ENCODE assay signal across 8 cellular contexts in the genomic region with DNA sequence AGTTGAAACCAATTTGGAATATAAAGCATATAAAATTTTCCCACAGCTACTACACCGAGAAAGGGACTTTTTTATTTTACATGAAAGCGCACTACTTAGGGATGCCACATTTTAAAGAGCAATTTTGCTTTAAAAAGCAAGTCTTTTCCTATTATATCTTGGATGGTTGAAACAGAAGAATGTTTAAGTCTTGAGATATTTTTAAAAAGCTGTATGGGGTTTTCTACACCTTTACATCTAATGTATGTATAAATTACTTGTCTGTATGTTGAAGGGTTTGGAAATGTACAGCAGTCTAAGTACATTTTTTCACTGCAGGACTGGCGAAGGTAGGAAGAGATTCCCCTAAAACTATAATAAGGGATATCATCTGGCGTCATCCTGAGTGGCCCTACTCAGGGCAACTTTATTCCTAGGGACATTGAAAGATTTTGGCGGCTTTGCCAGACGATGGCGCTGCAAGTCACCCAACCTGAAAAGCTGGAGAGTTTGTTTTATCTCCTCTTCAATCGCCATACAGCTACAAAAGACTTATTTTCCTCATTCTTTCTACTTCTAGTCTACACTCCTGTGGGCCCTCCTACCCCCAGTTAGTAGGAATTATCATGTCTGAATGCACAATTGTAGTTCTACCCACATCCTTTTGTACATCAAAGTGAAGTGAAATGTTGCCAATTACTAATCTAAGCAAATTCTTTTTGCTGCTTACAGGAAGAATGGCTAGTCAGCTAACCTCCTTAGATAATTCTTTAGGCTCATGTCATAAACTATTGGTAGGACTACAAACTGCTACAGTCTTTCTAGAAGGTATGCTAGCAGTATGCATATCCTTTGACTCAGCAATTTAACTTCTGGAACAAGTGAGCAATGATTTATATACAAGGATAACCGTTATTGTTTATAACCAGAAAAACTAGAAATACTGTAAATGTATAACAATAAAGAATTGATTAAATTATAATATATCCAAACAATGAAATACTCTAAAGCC. TPM values are rescaled to one million over a fixed set of nuclear protein-coding genes. Genes with fewer than 3 reads are reported as not detected.
A peak's percentile ranks its signal among the peaks of the same experiment; 100 is the strongest.
DNase-seq lines count a peak whose midpoint lies in the region; ATAC-seq and TF ChIP-seq lines count a peak whose summit lies in the region.

No MANE protein-coding gene starts in this region.

- H3K9me3 ChIP-seq in right cardiac atrium (ENCODE audit: control insufficient read depth, low read length): no peaks in the 10 kb centered on the region
- no peaks in the 10 kb centered on the region for H3K9me3 ChIP-seq in prostate gland

- H3K4me1 ChIP-seq in right cardiac atrium (ENCODE audit: control insufficient read depth, insufficient read depth, low read length) (no peaks in the 10 kb centered on the region), prostate gland (replicated peaks) (no peaks in the 10 kb centered on the region)

- TF ChIP-seq CTCF in GM12875 (IDR thresholded peaks at IDR 0.05; ENCODE audit: borderline replicate concordance, insufficient read depth, low read depth, low read length) (peak; percentile 59), prostate gland (IDR thresholded peaks at IDR 0.05) (peak; percentile 19 to 79 (median 68))

- no peaks in the 10 kb centered on the region for H3K36me3 ChIP-seq in prostate gland

- intact Hi-C loops in right cardiac atrium (cut with DNase I) (no loop called here), prostate gland (cut with DNase I) (loop anchor here (1.0 kb wide), 1 partner anchor 7 kb away; the partner anchor contains the start of gene CLCN3)

- H3K27ac ChIP-seq in angular gyrus (ENCODE audit: low read depth, low read length) (peak overlapping the region; percentile 93), right cardiac atrium (ENCODE audit: low read length) (no peak overlapping the region), prostate gland (peak overlapping the region; percentile 95 to 98)

- ATAC-seq in HG02763 (IDR thresholded peaks at IDR 0.05; ENCODE audit: unreplicated experiment) (peak; percentile 31), right cardiac atrium (peak; percentile 72 to 77)

- H3K27me3 ChIP-seq in right cardiac atrium (ENCODE audit: control insufficient read depth, insufficient read depth) (no peaks in the 10 kb centered on the region), prostate gland (replicated peaks; ENCODE audit: insufficient read depth) (no peaks in the 10 kb centered on the region)

- DNase-seq in NCI-H128 (lab: John Stamatoyannopoulos, UW; ENCODE audit: unreplicated experiment) (peak; percentile 34), T-helper 1 cell (peak; percentile 17 to 75 (median 56)), right cardiac atrium (peak; percentile 69 to 85 (median 82)), prostate gland (ENCODE audit: low spot score) (peak; percentile 74), 8988T (no peak)

- WGBS in right cardiac atrium: 5% methylated on average over 9 of the region's 9 CpGs
- WGBS in prostate gland: 0% methylated on average over 9 of the region's 9 CpGs

- no peak for TF ChIP-seq POLR2A in prostate gland (IDR thresholded peaks at IDR 0.05)

- peak overlapping the region; percentile 89 for H3K4me3 ChIP-seq in GM12875 (ENCODE audit: low read depth, low read length)
- peak overlapping the region; percentile 60 for H3K4me3 ChIP-seq in right cardiac atrium (ENCODE audit: low read length)
- peak overlapping the region; percentile 80 to 82 for H3K4me3 ChIP-seq in prostate gland

RNA-seq across cellular contexts. Expression of gene NEK1, which starts 0.8 kb away (rescaled TPM):
- total RNA-seq in right cardiac atrium (10 to 100 TPM; 13.6 to 16.9 (median 15.2) TPM), prostate gland (10 to 100 TPM in 1 of 2 donors, 1 to 10 TPM in 1; 5.0 to 17.6 TPM)
- 5.5 TPM for polyA plus RNA-seq in right cardiac atrium

RNA-seq across cellular contexts. Expression of gene CLCN3, which starts 7.2 kb away (rescaled TPM):
- total RNA-seq in right cardiac atrium (10 to 100 TPM; 45.1 to 51.3 (median 49.3) TPM), prostate gland (10 to 100 TPM; 67.2 to 96.4 TPM)
- 19.6 TPM for polyA plus RNA-seq in right cardiac atrium
